Comparison of ENCODE assay signal across 21 cellular contexts in genomic region chr20:59567585-59568508, GRCh38. TPM values are rescaled to one million over a fixed set of nuclear protein-coding genes. Genes with fewer than 3 reads are reported as not detected.
"Had no signal": no experiment of that assay in that cellular context is flagged by ENCODE, and none has a peak within 500 bp of the region (broad histone marks: within the 10 kb centered on the region; RNA-seq: fewer than 3 reads in every experiment).

No MANE protein-coding gene starts in this region.

- ATAC-seq: activated CD4-positive, CD25-positive, alpha-beta regulatory T cell treated with anti-CD3 and anti-CD28 coated beads, Interleukin-2, amount 50 U/mL, for 24 hours; activated CD8-positive, alpha-beta T cell treated with anti-CD3 and anti-CD28 coated beads for 36 hours; activated T-cell treated with anti-CD3 and anti-CD28 coated beads, Interleukin-2, amount 50 U/mL, for 72 hours had no signal

- H3K4me3 ChIP-seq: PC-9 had no signal

- H3K4me3 Mint-ChIP-seq: activated CD8-positive, alpha-beta T cell treated with anti-CD3 and anti-CD28 coated beads for 36 hours; activated naive CD4-positive, alpha-beta T cell treated with anti-CD3 and anti-CD28 coated beads, Interleukin-2, amount 10 ng/mL, durations not matched to agents 7 days and 5 days; activated naive CD8-positive, alpha-beta T cell treated with anti-CD3 and anti-CD28 coated beads for 36 hours; activated T-cell treated with anti-CD3 and anti-CD28 coated beads, Interleukin-2, amount 50 U/mL, for 72 hours had no signal

- H3K36me3 ChIP-seq: WERI-Rb-1 had no signal

- H3K27ac Mint-ChIP-seq: activated CD8-positive, alpha-beta T cell treated with anti-CD3 and anti-CD28 coated beads for 36 hours; activated naive CD4-positive, alpha-beta T cell treated with anti-CD3 and anti-CD28 coated beads, Interleukin-2, amount 10 ng/mL, durations not matched to agents 7 days and 5 days; activated naive CD8-positive, alpha-beta T cell treated with anti-CD3 and anti-CD28 coated beads for 36 hours; activated T-cell treated with anti-CD3 and anti-CD28 coated beads, Interleukin-2, amount 50 U/mL, for 72 hours; activated T-helper 2 cell treated with anti-CD3 and anti-CD28 coated beads, Interferon-gamma antibody, Interleukin-2, Interleukin-4, amounts not matched to agents 10 μg/mL and 5 μg/mL and 100 μg/mL, durations not matched to agents 14 hours and 24 hours and 36 hours had no signal

- H3K36me3 Mint-ChIP-seq: activated naive CD4-positive, alpha-beta T cell treated with anti-CD3 and anti-CD28 coated beads, Interleukin-2, amount 10 ng/mL, durations not matched to agents 7 days and 5 days; activated naive CD8-positive, alpha-beta T cell treated with anti-CD3 and anti-CD28 coated beads for 36 hours had no signal

- H3K9me3 Mint-ChIP-seq: activated CD8-positive, alpha-beta T cell treated with anti-CD3 and anti-CD28 coated beads for 36 hours; activated naive CD4-positive, alpha-beta T cell treated with anti-CD3 and anti-CD28 coated beads, Interleukin-2, amount 10 ng/mL, durations not matched to agents 7 days and 5 days; activated naive CD8-positive, alpha-beta T cell treated with anti-CD3 and anti-CD28 coated beads for 36 hours; activated T-cell treated with anti-CD3 and anti-CD28 coated beads, Interleukin-2, amount 50 U/mL, for 72 hours; activated T-helper 2 cell treated with anti-CD3 and anti-CD28 coated beads, Interferon-gamma antibody, Interleukin-2, Interleukin-4, amounts not matched to agents 10 μg/mL and 5 μg/mL and 100 μg/mL, durations not matched to agents 14 hours and 24 hours and 36 hours had no signal

- H3K4me2 ChIP-seq: KMS-11, PC-9 had no signal

- H2AFZ ChIP-seq: PC-9 had no signal

- H3K9ac ChIP-seq: KMS-11 had no signal

- H3K27ac ChIP-seq: KMS-11, PC-9, WERI-Rb-1 had no signal

- DNase-seq: activated CD4-positive, alpha-beta T cell treated with anti-CD3 and anti-CD28 coated beads for 4 hours; activated CD8-positive, alpha-beta memory T cell treated with anti-CD3 and anti-CD28 coated beads, Interleukin-2, amount 50 U/mL, for 4 hours; activated CD8-positive, alpha-beta T cell treated with anti-CD3 and anti-CD28 coated beads for 36 hours; activated gamma-delta T cell treated with Interleukin-2 at 50 U/mL for 16 hours; activated naive CD4-positive, alpha-beta T cell treated with anti-CD3 and anti-CD28 coated beads, Interleukin-2, amount 10 ng/mL, durations not matched to agents 7 days and 5 days; activated naive CD8-positive, alpha-beta T cell treated with anti-CD3 and anti-CD28 coated beads for 36 hours; activated T-cell treated with anti-CD3 and anti-CD28 coated beads, Interleukin-2, amount 50 U/mL, for 72 hours; caudate nucleus; NCI-H1092 treated with DMSO at 0.1 percent for 48 hours; NCI-H1417 treated with DMSO at 0.1 percent for 48 hours; NCI-H1694 treated with DMSO at 0.1 percent for 48 hours; NCI-H2081; NCI-H510A treated with DMSO at 0.1 percent for 48 hours; SIG-M5; T-helper 1 cell; WERI-Rb-1 had no signal

RNA-seq across cellular contexts. Expression of gene PHACTR3, which starts 36.5 kb away (rescaled TPM):
- total RNA-seq: activated CD8-positive, alpha-beta T cell treated with anti-CD3 and anti-CD28 coated beads for 36 hours; activated naive CD8-positive, alpha-beta T cell treated with anti-CD3 and anti-CD28 coated beads for 36 hours; activated T-cell treated with anti-CD3 and anti-CD28 coated beads, Interleukin-2, amount 50 U/mL, for 72 hours; activated T-helper 2 cell treated with anti-CD3 and anti-CD28 coated beads, Interferon-gamma antibody, Interleukin-2, Interleukin-4, amounts not matched to agents 10 μg/mL and 5 μg/mL and 100 μg/mL, durations not matched to agents 14 hours and 24 hours and 36 hours; T-helper 2 cell treated with Interferon-gamma antibody and Interleukin-4, amounts not matched to agents 100 ng/mL and 5 ng/mL, for 36 hours had no signal
